Comparison of ENCODE assay signal across 19 cellular contexts in genomic region chr4:176185068-176185467, GRCh38. TPM values are rescaled to one million over a fixed set of nuclear protein-coding genes. Genes with fewer than 3 reads are reported as not detected.
A peak's percentile ranks its signal among the peaks of the same experiment; 100 is the strongest.
DNase-seq lines count a peak whose midpoint lies in the region; ATAC-seq and TF ChIP-seq lines count a peak whose summit lies in the region.
"Had no signal": no experiment of that assay in that cellular context is flagged by ENCODE, and none has a peak within 500 bp of the region (broad histone marks: within the 10 kb centered on the region; RNA-seq: fewer than 3 reads in every experiment).

No MANE protein-coding gene starts in this region.

- H3K4me1 ChIP-seq in PC-9 (replicated peaks; ENCODE audit: insufficient read depth) (no peaks in the 10 kb centered on the region), sigmoid colon (peaks cover 0 to 45% (median 29%) of the 10 kb centered on the region in 4 donors), right lobe of liver (no peaks in the 10 kb centered on the region)
- H3K4me1 ChIP-seq: Caco-2 had no signal

- H3K79me2 ChIP-seq in PC-9 (ENCODE audit: low read depth): no peaks in the 10 kb centered on the region

- peaks cover 16% of the 10 kb centered on the region for H3K4me1 Mint-ChIP-seq in activated naive CD8-positive, alpha-beta T cell treated with anti-CD3 and anti-CD28 coated beads for 36 hours
- H3K4me1 Mint-ChIP-seq: activated CD4-positive, alpha-beta T cell treated with anti-CD3 and anti-CD28 coated beads, Interleukin-2, amount 10 ng/mL, durations not matched to agents 7 days and 5 days; IgD-negative memory B cell had no signal

- BruUV-seq in PC-9 (replicated peaks; lab: Mats Ljungman, UMichigan): no TSS peak

- no peak overlapping the region for H2AFZ ChIP-seq in PC-9

- CTCF ChIA-PET in PC-9 (lab: Charles Lee) (no interaction called here), HEK293T (lab: Yijun Ruan, JAX) (no interaction called here)

- intact Hi-C loops in PC-9 (cut with micrococcal nuclease; ENCODE audit: unreplicated experiment): no loop called here
- intact Hi-C loops in sigmoid colon (cut with DNase I): no loop called here
- intact Hi-C loops in right lobe of liver (cut with DNase I): no loop called here

- H3K27me3 ChIP-seq in PC-9 (ENCODE audit: insufficient read depth, low read depth): no peaks in the 10 kb centered on the region
- no peaks in the 10 kb centered on the region for H3K27me3 ChIP-seq in sigmoid colon
- no peaks in the 10 kb centered on the region for H3K27me3 ChIP-seq in right lobe of liver

- no peak overlapping the region for H3K4me3 ChIP-seq in PC-9
- no peak overlapping the region for H3K4me3 ChIP-seq in sigmoid colon
- H3K4me3 ChIP-seq in right lobe of liver: no peak overlapping the region

- TF ChIP-seq POLR2A in sigmoid colon (IDR thresholded peaks at IDR 0.05) (no peak), right lobe of liver (IDR thresholded peaks at IDR 0.05) (no peak)

- TF ChIP-seq CTCF in PC-9 (conservative IDR thresholded peaks at IDR 0.05): no peak
- TF ChIP-seq CTCF in sigmoid colon (IDR thresholded peaks at IDR 0.05): no peak
- TF ChIP-seq CTCF in right lobe of liver (IDR thresholded peaks at IDR 0.05): no peak

- no peak overlapping the region for H3K4me2 ChIP-seq in PC-9

- H3F3A ChIP-seq in PC-9 (ENCODE audit: insufficient read depth, low read depth): no peaks in the 10 kb centered on the region

- peak overlapping the region; percentile 65 for H3K27ac ChIP-seq in PC-9
- H3K27ac ChIP-seq in epithelial cell of prostate: peak overlapping the region; percentile 75
- H3K27ac ChIP-seq in sigmoid colon: peak overlapping the region in 3 of 4 donors; percentile 20 to 69 (median 57)
- H3K27ac ChIP-seq in right lobe of liver: no peak overlapping the region

- H3K27ac Mint-ChIP-seq in activated naive CD8-positive, alpha-beta T cell treated with anti-CD3 and anti-CD28 coated beads for 36 hours: no peak overlapping the region
- H3K27ac Mint-ChIP-seq: activated CD4-positive, alpha-beta T cell treated with anti-CD3 and anti-CD28 coated beads, Interleukin-2, amount 10 ng/mL, durations not matched to agents 7 days and 5 days; activated T-cell treated with anti-CD3 and anti-CD28 coated beads, Interleukin-2, amount 50 U/mL, for 72 hours had no signal

- no peaks in the 10 kb centered on the region for H4K20me1 ChIP-seq in PC-9 (ENCODE audit: insufficient read depth)

- no peak overlapping the region for H3K4me3 Mint-ChIP-seq in activated naive CD8-positive, alpha-beta T cell treated with anti-CD3 and anti-CD28 coated beads for 36 hours
- H3K4me3 Mint-ChIP-seq: activated CD4-positive, alpha-beta T cell treated with anti-CD3 and anti-CD28 coated beads, Interleukin-2, amount 10 ng/mL, durations not matched to agents 7 days and 5 days; activated T-cell treated with anti-CD3 and anti-CD28 coated beads, Interleukin-2, amount 50 U/mL, for 72 hours; IgD-negative memory B cell had no signal

- H3K9me3 Mint-ChIP-seq in activated naive CD8-positive, alpha-beta T cell treated with anti-CD3 and anti-CD28 coated beads for 36 hours: no peaks in the 10 kb centered on the region
- H3K9me3 Mint-ChIP-seq: activated CD4-positive, alpha-beta T cell treated with anti-CD3 and anti-CD28 coated beads, Interleukin-2, amount 10 ng/mL, durations not matched to agents 7 days and 5 days; activated T-cell treated with anti-CD3 and anti-CD28 coated beads, Interleukin-2, amount 50 U/mL, for 72 hours; IgD-negative memory B cell had no signal

- WGBS in sigmoid colon, 2 donors: 15 to 60% methylated on average over 1 of the region's 1 CpG
- WGBS in right lobe of liver (ENCODE audit: insufficient coverage, low coverage, low lambda C conversion rate, missing lambda C conversion rate): 10% methylated on average over 1 of the region's 1 CpG

- H3K36me3 ChIP-seq in PC-9 (ENCODE audit: low read depth) (no peaks in the 10 kb centered on the region), sigmoid colon (no peaks in the 10 kb centered on the region), right lobe of liver (no peaks in the 10 kb centered on the region)

- no peaks in the 10 kb centered on the region for H3K36me3 Mint-ChIP-seq in activated naive CD8-positive, alpha-beta T cell treated with anti-CD3 and anti-CD28 coated beads for 36 hours

- ATAC-seq in GM21529 (IDR thresholded peaks at IDR 0.05; ENCODE audit: unreplicated experiment) (no peak), right lobe of liver (no peak)
- ATAC-seq: activated T-cell treated with anti-CD3 and anti-CD28 coated beads, Interleukin-2, amount 50 U/mL, for 72 hours had no signal

- H3K9me3 ChIP-seq in PC-9 (ENCODE audit: insufficient read depth, low read depth) (no peaks in the 10 kb centered on the region), sigmoid colon (no peaks in the 10 kb centered on the region), right lobe of liver (no peaks in the 10 kb centered on the region)
- H3K9me3 ChIP-seq: Caco-2 had no signal

- peak; percentile 60 for DNase-seq in GM04504 (ENCODE audit: low read depth)
- peak in 1 of 2 experiments; percentile 50 for DNase-seq in PC-9
- peak; percentile 43 for DNase-seq in epithelial cell of prostate (ENCODE audit: low read depth, low spot score)
- DNase-seq in sigmoid colon: no peak
- DNase-seq in activated naive CD8-positive, alpha-beta T cell treated with anti-CD3 and anti-CD28 coated beads for 36 hours: no peak
- DNase-seq in HEK293T (ENCODE audit: extremely low spot score): no peak
- DNase-seq in right lobe of liver: no peak
- DNase-seq: activated CD4-positive, alpha-beta T cell treated with anti-CD3 and anti-CD28 coated beads, Interleukin-2, amount 10 ng/mL, durations not matched to agents 7 days and 5 days; activated T-cell treated with anti-CD3 and anti-CD28 coated beads, Interleukin-2, amount 50 U/mL, for 72 hours; Caco-2; effector memory CD4-positive, alpha-beta T cell; hypothalamus; NCI-H1417; RPMI8226; stimulated activated CD4-positive, alpha-beta T cell treated with anti-CD3 and anti-CD28 coated beads, Interleukin-12 subunit alpha, Interleukin-12 subunit beta, amount 100 ng/mL, for 4 hours had no signal

- H3K27me3 Mint-ChIP-seq in activated naive CD8-positive, alpha-beta T cell treated with anti-CD3 and anti-CD28 coated beads for 36 hours: peaks cover 22% of the 10 kb centered on the region

- no peaks in the 10 kb centered on the region for H3K9me2 ChIP-seq in PC-9 (ENCODE audit: insufficient read depth)

- TF ChIP-seq EP300 in sigmoid colon (IDR thresholded peaks at IDR 0.05): peak in 2 of 4 donors; percentile 24 to 32

- POLR2A ChIA-PET in PC-9 (lab: Charles Lee; ENCODE audit: unreplicated experiment): no interaction called here
- POLR2A ChIA-PET in HEK293T (lab: Yijun Ruan, JAX): no interaction called here

TF ChIP-seq in HEK293T, 16 proteins besides CTCF, POLR2A, EP300 and RAD21:
- TF ChIP-seq ELF4 (IDR thresholded peaks at IDR 0.05): no peak
- TF ChIP-seq PKNOX1 (IDR thresholded peaks at IDR 0.05): no peak
- no peak for TF ChIP-seq CTBP1 (IDR thresholded peaks at IDR 0.05; ENCODE audit: borderline replicate concordance)
- no peak for TF ChIP-seq ARNT (IDR thresholded peaks at IDR 0.05)
- no peak for TF ChIP-seq BHLHE40 (IDR thresholded peaks at IDR 0.05; ENCODE audit: borderline replicate concordance)
- no peak for TF ChIP-seq LEF1 (IDR thresholded peaks at IDR 0.05; ENCODE audit: borderline replicate concordance)
- no peak for TF ChIP-seq L3MBTL2 (conservative IDR thresholded peaks at IDR 0.05)
- no peak for TF ChIP-seq ZNF384 (IDR thresholded peaks at IDR 0.05)
- TF ChIP-seq NFRKB (IDR thresholded peaks at IDR 0.05): no peak
- no peak for TF ChIP-seq SP1 (IDR thresholded peaks at IDR 0.05)
- TF ChIP-seq SUZ12 (IDR thresholded peaks at IDR 0.05): no peak
- TF ChIP-seq FOXK2 (IDR thresholded peaks at IDR 0.05): no peak
- no peak for TF ChIP-seq HDGF (IDR thresholded peaks at IDR 0.05; ENCODE audit: borderline replicate concordance)
- TF ChIP-seq FOXA1 (IDR thresholded peaks at IDR 0.05): no peak

RNA-seq across cellular contexts. Expression of gene SPATA4, which starts 10.3 kb away (rescaled TPM):
- total RNA-seq in PC-9 (2021): 0.43 and 1.1 TPM in 2 replicates
- total RNA-seq in sigmoid colon: 1 to 10 TPM in 1 of 4 donors, under 1 TPM in 2, not detected in 1; 0.36 to 2.8 (median 0.54) TPM
- not detected for polyA plus RNA-seq in sigmoid colon
- not detected for total RNA-seq in activated naive CD8-positive, alpha-beta T cell treated with anti-CD3 and anti-CD28 coated beads for 36 hours
- not detected for total RNA-seq in right lobe of liver
- total RNA-seq: activated CD4-positive, alpha-beta T cell treated with anti-CD3 and anti-CD28 coated beads, Interleukin-2, amount 10 ng/mL, durations not matched to agents 7 days and 5 days; activated T-cell treated with anti-CD3 and anti-CD28 coated beads, Interleukin-2, amount 50 U/mL, for 72 hours; Caco-2; lung microvascular endothelial cell; T-helper 2 cell treated with Interferon-gamma antibody and Interleukin-4, amounts not matched to agents 100 ng/mL and 5 ng/mL, for 36 hours had no signal
- polyA plus RNA-seq: IgD-negative memory B cell had no signal

Comparison
In these comparisons a context has a peak if more than half of its experiments do, and no peak if none do; other contexts are left out.
1. DNase-seq: peak in GM04504 (single experiment) and epithelial cell of prostate (single experiment); none in sigmoid colon (single experiment), activated naive CD8-positive, alpha-beta T cell treated with anti-CD3 and anti-CD28 coated beads for 36 hours (single experiment), HEK293T (single experiment) and right lobe of liver (0 of 3).
2. H3K27ac ChIP-seq: peak in PC-9 (single experiment), epithelial cell of prostate (single experiment) and sigmoid colon (3 of 4); none in right lobe of liver (0 of 3).